In genomic region chr11:86067230-86068137, GRCh38 we compare ENCODE assay signal across 8 cellular contexts. TPM values are rescaled to one million over a fixed set of nuclear protein-coding genes. Genes with fewer than 3 reads are reported as not detected.
DNase-seq lines count a peak whose midpoint lies in the region; ATAC-seq and TF ChIP-seq lines count a peak whose summit lies in the region.

No MANE protein-coding gene starts in this region.

- H3K27me3 Mint-ChIP-seq in T-cell, result no peaks in the 10 kb centered on the region
- no peaks in the 10 kb centered on the region for H3K27me3 Mint-ChIP-seq in osteocyte (ENCODE audit: unreplicated experiment)

- H3K9me3 ChIP-seq in HEK293 (ENCODE audit: control insufficient read depth, insufficient read depth, low read depth, low read length) (no peaks in the 10 kb centered on the region), esophagus squamous epithelium (no peaks in the 10 kb centered on the region)

- POLR2A ChIA-PET in HEK293 (lab: Yijun Ruan, JAX), result interaction anchor here (0.6 to 1.2 kb wide), 2 partner anchors 18 to 126 kb away, joined by 4 read pairs; no protein-coding TSS in a partner anchor
- POLR2A ChIA-PET in T-cell (lab: Charles Lee), result interaction anchor here (0.5 to 1.5 kb wide), 8 partner anchors 9 to 440 kb away, joined by 3 to 7 read pairs (median 3); partner anchors contain the start of gene DLG2 (in 1 of the 2)

- H3K9me3 Mint-ChIP-seq in T-cell, result no peaks in the 10 kb centered on the region
- no peaks in the 10 kb centered on the region for H3K9me3 Mint-ChIP-seq in osteocyte (ENCODE audit: unreplicated experiment)

- H3K36me3 ChIP-seq in HEK293 (ENCODE audit: control insufficient read depth in 2 of 2, insufficient read depth in 1 of 2, low read length in 2 of 2) (no peaks in the 10 kb centered on the region), esophagus squamous epithelium (no peaks in the 10 kb centered on the region)

- H3K36me3 Mint-ChIP-seq in T-cell, result no peaks in the 10 kb centered on the region
- no peaks in the 10 kb centered on the region for H3K36me3 Mint-ChIP-seq in osteocyte (ENCODE audit: unreplicated experiment)

- H3K4me3 ChIP-seq in HEK293 (ENCODE audit: low read depth, low read length) (peak overlapping the region; percentile 69), esophagus squamous epithelium (peak overlapping the region; percentile 68 to 99 (median 76))

- H3K27ac Mint-ChIP-seq in T-cell (peak overlapping the region; percentile 83 to 96), osteocyte (ENCODE audit: unreplicated experiment) (peak overlapping the region; percentile 94)

- H3K4me1 ChIP-seq in HEK293 (ENCODE audit: control insufficient read depth, insufficient read depth, low read length) (peaks cover 3% of the 10 kb centered on the region; the same call in 1 of the 2 replicates), esophagus squamous epithelium (peaks cover 3 to 55% (median 26%) of the 10 kb centered on the region in 3 donors)

- intact Hi-C loops in esophagus squamous epithelium (cut with DNase I), result no loop called here

- ATAC-seq in T-cell (replicated peaks in 1 of 4), result no peak
- ATAC-seq in GM19467 (IDR thresholded peaks at IDR 0.05; ENCODE audit: unreplicated experiment), result no peak
- no peak for ATAC-seq in HG03457 (IDR thresholded peaks at IDR 0.05; ENCODE audit: unreplicated experiment)

- DNase-seq in AML-193 (lab: John Stamatoyannopoulos, UW) (peak; percentile 72 to 84), T-cell (no peak), esophagus squamous epithelium (lab: John Stamatoyannopoulos, UW) (no peak), osteocyte (ENCODE audit: extremely low spot score, unreplicated experiment) (no peak), AG20443 (ENCODE audit: low spot score) (no peak)

- H3K27ac ChIP-seq in HEK293 (ENCODE audit: extremely low read depth, low read depth, low read length), result peak overlapping the region; percentile 44; the same call in 1 of the 2 replicates
- peak overlapping the region; percentile 95 to 99 (median 96) for H3K27ac ChIP-seq in esophagus squamous epithelium

- H3K27me3 ChIP-seq in esophagus squamous epithelium, result no peaks in the 10 kb centered on the region

- TF ChIP-seq CTCF in HEK293 (tag by site-specific recombination; IDR thresholded peaks at IDR 0.05), result no peak
- no peak for TF ChIP-seq CTCF in esophagus squamous epithelium (IDR thresholded peaks at IDR 0.05)
- no peak for TF ChIP-seq CTCF in osteocyte (IDR thresholded peaks at IDR 0.05)

- peaks cover 47 to 64% (median 50%) of the 10 kb centered on the region in 3 donors for H3K4me1 Mint-ChIP-seq in T-cell
- H3K4me1 Mint-ChIP-seq in osteocyte (ENCODE audit: unreplicated experiment), result peaks cover 52% of the 10 kb centered on the region

- 0 to 1% methylated on average over 13 to 14 of the region's 14 CpGs for WGBS in esophagus squamous epithelium, 2 donors

- CTCF ChIA-PET in HEK293 (lab: Yijun Ruan, JAX), result interaction anchor here (0.5 to 1.9 kb wide), 10 partner anchors 22 to 225 kb away, joined by 3 to 14 read pairs (median 3); partner anchors contain the start of gene CCDC83
- CTCF ChIA-PET in T-cell (lab: Charles Lee), result interaction anchor here (0.5 to 5.3 kb wide), 14 partner anchors 14 to 234 kb away, joined by 3 to 75 read pairs (median 3); no protein-coding TSS in a partner anchor

- H3K4me3 Mint-ChIP-seq in T-cell (peak overlapping the region; percentile 99), osteocyte (ENCODE audit: unreplicated experiment) (peak overlapping the region; percentile 99)

- TF ChIP-seq POLR2A in esophagus squamous epithelium (IDR thresholded peaks at IDR 0.05), result no peak

TF ChIP-seq in HEK293, 187 proteins besides CTCF, POLR2A, EP300 and RAD21:
- peak; percentile 71; the same call in 1 of the 2 replicates for TF ChIP-seq ZBTB11 (tag by site-specific recombination; conservative IDR thresholded peaks at IDR 0.05; ENCODE audit: low read depth)
- 0 out of 2 replicates have a peak, but pooled peaks have one; percentile 48 for TF ChIP-seq MZF1 (tag by site-specific recombination; IDR thresholded peaks at IDR 0.05; ENCODE audit: borderline replicate concordance)
- no peak for TF ChIP-seq ZBTB10 (tag by site-specific recombination; IDR thresholded peaks at IDR 0.05)
- TF ChIP-seq PRDM1 (tag by site-specific recombination; IDR thresholded peaks at IDR 0.05), result peak; percentile 88

RNA-seq across cellular contexts. Expression of gene PICALM, which starts 1.4 kb away (rescaled TPM):
- total RNA-seq in T-cell, result 100 to 1,000 TPM in 4 of 5 donors, 10 to 100 TPM in 1; 97.7 to 121 (median 105) TPM
- 100 to 1,000 TPM; 128 to 196 (median 143) TPM for total RNA-seq in esophagus squamous epithelium
- total RNA-seq in osteocyte, result 262 and 267 TPM in 2 replicates

Comparison
In these comparisons a context has a peak if more than half of its experiments do, and no peak if none do; other contexts are left out.
1. DNase-seq: peak in AML-193 (2 of 2); none in T-cell (0 of 34), esophagus squamous epithelium (single experiment), osteocyte (single experiment) and AG20443 (single experiment).